Comparison of ENCODE assay signal across 20 cellular contexts in genomic region chr9:15354713-15355112, GRCh38. TPM values are rescaled to one million over a fixed set of nuclear protein-coding genes. Genes with fewer than 3 reads are reported as not detected.
A peak's percentile ranks its signal among the peaks of the same experiment; 100 is the strongest.
DNase-seq lines count a peak whose midpoint lies in the region; ATAC-seq and TF ChIP-seq lines count a peak whose summit lies in the region.
"Had no signal": no experiment of that assay in that cellular context is flagged by ENCODE, and none has a peak within 500 bp of the region (broad histone marks: within the 10 kb centered on the region; RNA-seq: fewer than 3 reads in every experiment).

No MANE protein-coding gene starts in this region.

- H3K27ac ChIP-seq in Peyer's patch = no peak overlapping the region
- H3K27ac ChIP-seq in lower lobe of right lung = no peak overlapping the region
- H3K27ac ChIP-seq: gastrocnemius medialis, KMS-11, left ventricle myocardium inferior, ovary, PC-9, sigmoid colon had no signal

- TF ChIP-seq CTCF in Peyer's patch (IDR thresholded peaks at IDR 0.05) (no peak), lower lobe of right lung (IDR thresholded peaks at IDR 0.05) (no peak)

- H3K27me3 ChIP-seq in Peyer's patch = no peaks in the 10 kb centered on the region
- H3K27me3 ChIP-seq in lower lobe of right lung (ENCODE audit: low read depth) = no peaks in the 10 kb centered on the region
- H3K27me3 ChIP-seq: gastrocnemius medialis, ovary, sigmoid colon had no signal

- TF ChIP-seq POLR2A in Peyer's patch (IDR thresholded peaks at IDR 0.05) = no peak

- H3K36me3 ChIP-seq in Peyer's patch (no peaks in the 10 kb centered on the region), lower lobe of right lung (no peaks in the 10 kb centered on the region)
- H3K36me3 ChIP-seq: gastrocnemius medialis, left ventricle myocardium inferior, ovary, sigmoid colon had no signal

- H3K4me3 Mint-ChIP-seq in activated CD4-positive, alpha-beta T cell treated with anti-CD3 and anti-CD28 coated beads, Interleukin-2, amount 10 ng/mL, durations not matched to agents 7 days and 5 days = no peak overlapping the region
- H3K4me3 Mint-ChIP-seq in activated CD8-positive, alpha-beta T cell treated with anti-CD3 and anti-CD28 coated beads, Interleukin-2, amount 10 ng/mL, durations not matched to agents 7 days and 5 days = no peak overlapping the region
- peak overlapping the region in 6 of 10 donors; percentile 14 to 49 (median 24) for H3K4me3 Mint-ChIP-seq in naive thymus-derived CD8-positive, alpha-beta T cell

- DNase-seq in activated CD4-positive, alpha-beta T cell treated with anti-CD3 and anti-CD28 coated beads, Interleukin-2, amount 10 ng/mL, durations not matched to agents 7 days and 5 days = peak; percentile 21
- DNase-seq in activated CD4-positive, alpha-beta T cell treated with anti-CD3 and anti-CD28 coated beads, Interleukin-2, amount 50 U/mL, for 48 hours = no peak
- peak; percentile 88 for DNase-seq in Jurkat, Clone E6-1 (ENCODE audit: low read depth, low spot score)
- DNase-seq in activated CD8-positive, alpha-beta T cell treated with anti-CD3 and anti-CD28 coated beads, Interleukin-2, amount 10 ng/mL, durations not matched to agents 7 days and 5 days = peak; percentile 24
- DNase-seq in naive thymus-derived CD8-positive, alpha-beta T cell = peak in 5 of 10 donors; percentile 19 to 68 (median 47)
- DNase-seq in Peyer's patch (no peak), lower lobe of right lung (no peak)
- DNase-seq: ACHN; activated effector memory CD4-positive, alpha-beta T cell treated with Interleukin-2 at 50 U/mL for 16 hours; gastrocnemius medialis; left ventricle myocardium inferior; NCI-H1092; NCI-H2081 treated with DMSO at 0.1 percent for 48 hours; NCI-H774; ovary; PC-9; sigmoid colon had no signal

- H3K36me3 Mint-ChIP-seq in activated CD4-positive, alpha-beta T cell treated with anti-CD3 and anti-CD28 coated beads, Interleukin-2, amount 10 ng/mL, durations not matched to agents 7 days and 5 days (ENCODE audit: low read depth) = no peaks in the 10 kb centered on the region
- H3K36me3 Mint-ChIP-seq in activated CD8-positive, alpha-beta T cell treated with anti-CD3 and anti-CD28 coated beads, Interleukin-2, amount 10 ng/mL, durations not matched to agents 7 days and 5 days (ENCODE audit: low read depth) = no peaks in the 10 kb centered on the region
- no peaks in the 10 kb centered on the region for H3K36me3 Mint-ChIP-seq in naive thymus-derived CD8-positive, alpha-beta T cell

- CTCF ChIA-PET in activated CD4-positive, alpha-beta T cell treated with anti-CD3 and anti-CD28 coated beads, Interleukin-2, amount 10 ng/mL, durations not matched to agents 7 days and 5 days (lab: Charles Lee) = interaction anchor here (1.3 kb wide), 1 partner anchor 16 kb away, joined by 5 read pairs; no protein-coding TSS in a partner anchor
- CTCF ChIA-PET in activated CD8-positive, alpha-beta T cell treated with anti-CD3 and anti-CD28 coated beads, Interleukin-2, amount 10 ng/mL, durations not matched to agents 7 days and 5 days (lab: Charles Lee) = interaction anchor here (0.6 to 2.2 kb wide), 15 partner anchors 10 to 224 kb away, joined by 3 to 11 read pairs (median 3); partner anchors contain the start of gene SNAPC3

- H3K9me3 ChIP-seq in Peyer's patch (no peaks in the 10 kb centered on the region), lower lobe of right lung (no peaks in the 10 kb centered on the region)
- H3K9me3 ChIP-seq: gastrocnemius medialis, left ventricle myocardium inferior, ovary, sigmoid colon had no signal

- peak; percentile 48 for ATAC-seq in activated CD8-positive, alpha-beta T cell treated with anti-CD3 and anti-CD28 coated beads, Interleukin-2, amount 10 ng/mL, durations not matched to agents 7 days and 5 days
- ATAC-seq in naive thymus-derived CD8-positive, alpha-beta T cell = peak; percentile 41 to 67
- ATAC-seq in lower lobe of right lung (no peak), HG03280 (IDR thresholded peaks at IDR 0.05; ENCODE audit: unreplicated experiment) (no peak)
- ATAC-seq: gastrocnemius medialis, GM12878 had no signal

- POLR2A ChIA-PET in activated CD4-positive, alpha-beta T cell treated with anti-CD3 and anti-CD28 coated beads, Interleukin-2, amount 10 ng/mL, durations not matched to agents 7 days and 5 days (lab: Charles Lee) = no interaction called here
- POLR2A ChIA-PET in activated CD8-positive, alpha-beta T cell treated with anti-CD3 and anti-CD28 coated beads, Interleukin-2, amount 10 ng/mL, durations not matched to agents 7 days and 5 days (lab: Charles Lee) = interaction anchor here (0.9 kb wide), 1 partner anchor 55 kb away, joined by 3 read pairs; no protein-coding TSS in a partner anchor
- POLR2A ChIA-PET in naive thymus-derived CD8-positive, alpha-beta T cell (lab: Charles Lee) = interaction anchor here (1.2 to 1.3 kb wide), 2 partner anchors 44 to 55 kb away, joined by 3 read pairs; no protein-coding TSS in a partner anchor

- intact Hi-C loops in lower lobe of right lung (cut with DNase I) = no loop called here

- H3K27ac Mint-ChIP-seq in activated CD4-positive, alpha-beta T cell treated with anti-CD3 and anti-CD28 coated beads, Interleukin-2, amount 10 ng/mL, durations not matched to agents 7 days and 5 days = peak overlapping the region; percentile 68
- H3K27ac Mint-ChIP-seq in activated CD8-positive, alpha-beta T cell treated with anti-CD3 and anti-CD28 coated beads, Interleukin-2, amount 10 ng/mL, durations not matched to agents 7 days and 5 days = peak overlapping the region; percentile 55
- peak overlapping the region in 9 of 10 donors; percentile 5 to 90 (median 60) for H3K27ac Mint-ChIP-seq in naive thymus-derived CD8-positive, alpha-beta T cell

- H3K4me1 ChIP-seq in Peyer's patch (no peaks in the 10 kb centered on the region), lower lobe of right lung (no peaks in the 10 kb centered on the region)
- H3K4me1 ChIP-seq: gastrocnemius medialis, left ventricle myocardium inferior, sigmoid colon had no signal

- no peaks in the 10 kb centered on the region for H3K27me3 Mint-ChIP-seq in activated CD4-positive, alpha-beta T cell treated with anti-CD3 and anti-CD28 coated beads, Interleukin-2, amount 10 ng/mL, durations not matched to agents 7 days and 5 days
- no peaks in the 10 kb centered on the region for H3K27me3 Mint-ChIP-seq in activated CD8-positive, alpha-beta T cell treated with anti-CD3 and anti-CD28 coated beads, Interleukin-2, amount 10 ng/mL, durations not matched to agents 7 days and 5 days (ENCODE audit: low read depth)
- no peaks in the 10 kb centered on the region for H3K27me3 Mint-ChIP-seq in naive thymus-derived CD8-positive, alpha-beta T cell

- H3K9me3 Mint-ChIP-seq in activated CD4-positive, alpha-beta T cell treated with anti-CD3 and anti-CD28 coated beads, Interleukin-2, amount 10 ng/mL, durations not matched to agents 7 days and 5 days = no peaks in the 10 kb centered on the region
- no peaks in the 10 kb centered on the region for H3K9me3 Mint-ChIP-seq in activated CD8-positive, alpha-beta T cell treated with anti-CD3 and anti-CD28 coated beads, Interleukin-2, amount 10 ng/mL, durations not matched to agents 7 days and 5 days (ENCODE audit: insufficient read depth)
- H3K9me3 Mint-ChIP-seq in naive thymus-derived CD8-positive, alpha-beta T cell = no peaks in the 10 kb centered on the region

- no peak overlapping the region for H3K4me3 ChIP-seq in Jurkat, Clone E6-1 (ENCODE audit: low read length)
- H3K4me3 ChIP-seq in Peyer's patch (no peak overlapping the region), lower lobe of right lung (no peak overlapping the region)
- H3K4me3 ChIP-seq: gastrocnemius medialis, GM12878, left ventricle myocardium inferior, ovary, PC-9, sigmoid colon had no signal

- H3K4me1 Mint-ChIP-seq in activated CD4-positive, alpha-beta T cell treated with anti-CD3 and anti-CD28 coated beads, Interleukin-2, amount 10 ng/mL, durations not matched to agents 7 days and 5 days = peaks cover 34% of the 10 kb centered on the region
- H3K4me1 Mint-ChIP-seq in activated CD8-positive, alpha-beta T cell treated with anti-CD3 and anti-CD28 coated beads, Interleukin-2, amount 10 ng/mL, durations not matched to agents 7 days and 5 days (ENCODE audit: low read depth) = peaks cover 30% of the 10 kb centered on the region
- H3K4me1 Mint-ChIP-seq in naive thymus-derived CD8-positive, alpha-beta T cell = peaks cover 13 to 46% (median 40%) of the 10 kb centered on the region in 4 donors

RNA-seq across cellular contexts. Expression of gene TTC39B, which starts 47.7 kb away (rescaled TPM):
- total RNA-seq in activated CD4-positive, alpha-beta T cell treated with anti-CD3 and anti-CD28 coated beads, Interleukin-2, amount 10 ng/mL, durations not matched to agents 7 days and 5 days = 10 to 100 TPM; 25.5 to 27.0 TPM
- polyA plus RNA-seq in Jurkat, Clone E6-1 (2012; ENCODE audit: insufficient read depth, insufficient read length) = 3.7 TPM
- total RNA-seq in activated CD8-positive, alpha-beta T cell treated with anti-CD3 and anti-CD28 coated beads, Interleukin-2, amount 10 ng/mL, durations not matched to agents 7 days and 5 days = 10 to 100 TPM; 17.8 to 20.3 TPM
- total RNA-seq in naive thymus-derived CD8-positive, alpha-beta T cell = 10 to 100 TPM; 43.9 to 44.8 TPM
- polyA plus RNA-seq in naive thymus-derived CD8-positive, alpha-beta T cell = 10 to 100 TPM in 2 of 3 donors, 1 to 10 TPM in 1; 4.5 to 13.0 (median 10.1) TPM
- total RNA-seq in Peyer's patch (10 to 100 TPM; 17.3 to 44.1 (median 33.1) TPM), lower lobe of right lung (49.2 TPM)

Comparison
In these comparisons a context has a peak if more than half of its experiments do, and no peak if none do; other contexts are left out.
1. DNase-seq: peak in activated CD4-positive, alpha-beta T cell treated with anti-CD3 and anti-CD28 coated beads, Interleukin-2, amount 10 ng/mL, durations not matched to agents 7 days and 5 days (single experiment), Jurkat, Clone E6-1 (single experiment) and activated CD8-positive, alpha-beta T cell treated with anti-CD3 and anti-CD28 coated beads, Interleukin-2, amount 10 ng/mL, durations not matched to agents 7 days and 5 days (single experiment); none in activated CD4-positive, alpha-beta T cell treated with anti-CD3 and anti-CD28 coated beads, Interleukin-2, amount 50 U/mL, for 48 hours (0 of 2), Peyer's patch (0 of 3) and lower lobe of right lung (single experiment).
2. H3K4me3 Mint-ChIP-seq: peak in naive thymus-derived CD8-positive, alpha-beta T cell (6 of 10); none in activated CD4-positive, alpha-beta T cell treated with anti-CD3 and anti-CD28 coated beads, Interleukin-2, amount 10 ng/mL, durations not matched to agents 7 days and 5 days (single experiment) and activated CD8-positive, alpha-beta T cell treated with anti-CD3 and anti-CD28 coated beads, Interleukin-2, amount 10 ng/mL, durations not matched to agents 7 days and 5 days (single experiment).
3. ATAC-seq: peak in activated CD8-positive, alpha-beta T cell treated with anti-CD3 and anti-CD28 coated beads, Interleukin-2, amount 10 ng/mL, durations not matched to agents 7 days and 5 days (single experiment) and naive thymus-derived CD8-positive, alpha-beta T cell (2 of 2); none in lower lobe of right lung (0 of 2) and HG03280 (single experiment).
4. Peak in every context shown above with its lines, with median percentiles within 50 percentile points of each other: H3K27ac Mint-ChIP-seq.